22 cellular contexts compared by ENCODE assay signal in genomic region chr17:41416478-41416877, GRCh38. TPM values are rescaled to one million over a fixed set of nuclear protein-coding genes. Genes with fewer than 3 reads are reported as not detected.
DNase-seq lines count a peak whose midpoint lies in the region; ATAC-seq and TF ChIP-seq lines count a peak whose summit lies in the region.
"Had no signal": no experiment of that assay in that cellular context is flagged by ENCODE, and none has a peak within 500 bp of the region (broad histone marks: within the 10 kb centered on the region; RNA-seq: fewer than 3 reads in every experiment).

No MANE protein-coding gene starts in this region.

- H3K79me1 ChIP-seq in mesendoderm (ENCODE audit: low read length), result no peaks in the 10 kb centered on the region

- DNase-seq in Right ventricle myocardium inferior (ENCODE audit: missing footprints) (no peak), left ventricle myocardium inferior (no peak), choroid plexus epithelial cell (ENCODE audit: low read depth) (peak; percentile 35), mesendoderm (peak; percentile 52), mesenteric fat pad (ENCODE audit: low spot score) (no peak)
- no peak for DNase-seq in CD4-positive, alpha-beta T cell
- DNase-seq in stimulated activated CD8-positive, alpha-beta memory T cell treated with anti-CD3 and anti-CD28 coated beads, Interleukin-4, amount 100 ng/mL, for 48 hours, result no peak
- DNase-seq: activated CD4-positive, alpha-beta T cell treated with anti-CD3 and anti-CD28 coated beads for 36 hours; activated effector memory CD4-positive, alpha-beta T cell treated with Interleukin-2 at 50 U/mL for 16 hours; effector memory CD4-positive, alpha-beta T cell; natural killer cell; NCI-H187; NCI-H69; PC-3; SK-N-SH; stimulated activated naive B cell treated with anti-CD40 and anti-IgM and Interleukin-4, amounts not matched to agents 10 μg/mL and 1 μg/mL and 100 μg/mL, for 72 hours; upper lobe of left lung had no signal

- H3K4me3 ChIP-seq in left ventricle myocardium inferior, result no peak overlapping the region
- no peak overlapping the region for H3K4me3 ChIP-seq in choroid plexus epithelial cell (ENCODE audit: low read depth, low read length)
- no peak overlapping the region for H3K4me3 ChIP-seq in mesendoderm (ENCODE audit: low read length)
- H3K4me3 ChIP-seq: upper lobe of left lung had no signal

- no peaks in the 10 kb centered on the region for H3K79me2 ChIP-seq in mesendoderm (ENCODE audit: control insufficient read depth, insufficient read depth, low read length)

- H3K4me3 Mint-ChIP-seq in CD4-positive, alpha-beta T cell, result no peak overlapping the region
- H3K4me3 Mint-ChIP-seq: activated CD4-positive, alpha-beta T cell treated with anti-CD3 and anti-CD28 coated beads for 36 hours; natural killer cell; stimulated activated naive B cell treated with anti-CD40 and anti-IgM and Interleukin-4, amounts not matched to agents 10 μg/mL and 1 μg/mL and 100 μg/mL, for 72 hours had no signal

- CTCF ChIA-PET in CD4-positive, alpha-beta T cell (lab: Charles Lee), result no interaction called here

- H3K4me1 Mint-ChIP-seq in CD4-positive, alpha-beta T cell (ENCODE audit: low read depth), result no peaks in the 10 kb centered on the region
- H3K4me1 Mint-ChIP-seq: activated CD4-positive, alpha-beta T cell treated with anti-CD3 and anti-CD28 coated beads for 36 hours; natural killer cell had no signal

- no peak overlapping the region for H4K8ac ChIP-seq in mesendoderm (ENCODE audit: low read depth, low read length)

- no peak overlapping the region for H3K4me2 ChIP-seq in mesendoderm (ENCODE audit: low read length)
- H3K4me2 ChIP-seq: SK-N-SH had no signal

- H4K5ac ChIP-seq in mesendoderm (ENCODE audit: low read length), result no peak overlapping the region

- no CpG with 5 or more reads among the region's 5 CpGs for WGBS in mesendoderm (ENCODE audit: extremely low coverage, insufficient coverage, low lambda C conversion rate)

- H3K4me1 ChIP-seq in left ventricle myocardium inferior, result peaks cover 13% of the 10 kb centered on the region
- H3K4me1 ChIP-seq in mesendoderm (ENCODE audit: control insufficient read depth, low read depth, low read length), result peaks cover 5% of the 10 kb centered on the region

- H3K27ac Mint-ChIP-seq in CD4-positive, alpha-beta T cell, result no peak overlapping the region
- H3K27ac Mint-ChIP-seq: activated CD4-positive, alpha-beta T cell treated with anti-CD3 and anti-CD28 coated beads for 36 hours; natural killer cell; stimulated activated naive B cell treated with anti-CD40 and anti-IgM and Interleukin-4, amounts not matched to agents 10 μg/mL and 1 μg/mL and 100 μg/mL, for 72 hours had no signal

- no peak overlapping the region for H3K23ac ChIP-seq in mesendoderm (ENCODE audit: low read length)

- TF ChIP-seq CTCF in left ventricle myocardium inferior (IDR thresholded peaks at IDR 0.05; ENCODE audit: borderline replicate concordance) (no peak), choroid plexus epithelial cell (conservative IDR thresholded peaks at IDR 0.05; ENCODE audit: low read depth, low read length) (no peak)
- no peak for TF ChIP-seq CTCF in CD4-positive, alpha-beta T cell (IDR thresholded peaks at IDR 0.05)

- H3K18ac ChIP-seq in mesendoderm (ENCODE audit: low read length), result no peak overlapping the region

- H3K9ac ChIP-seq in mesendoderm (ENCODE audit: low read length), result no peak overlapping the region
- H3K9ac ChIP-seq: SK-N-SH had no signal

- peaks cover 6% of the 10 kb centered on the region for H3K9me3 ChIP-seq in left ventricle myocardium inferior (replicated peaks)
- H3K9me3 ChIP-seq in CD4-positive, alpha-beta T cell (ENCODE audit: control insufficient read depth, low read length), result no peaks in the 10 kb centered on the region
- H3K9me3 ChIP-seq: SK-N-SH, upper lobe of left lung had no signal

- no peak overlapping the region for H2BK5ac ChIP-seq in mesendoderm (ENCODE audit: low read length)

- peaks cover 27% of the 10 kb centered on the region for H3K27me3 ChIP-seq in left ventricle myocardium inferior (ENCODE audit: low read depth)
- H3K27me3 ChIP-seq in mesendoderm (ENCODE audit: insufficient read depth, low read length, poor library complexity), result no peaks in the 10 kb centered on the region
- no peaks in the 10 kb centered on the region for H3K27me3 ChIP-seq in CD4-positive, alpha-beta T cell (ENCODE audit: control insufficient read depth, insufficient read depth, low read length)
- H3K27me3 ChIP-seq: upper lobe of left lung had no signal

- H3K27me3 Mint-ChIP-seq in CD4-positive, alpha-beta T cell, result no peaks in the 10 kb centered on the region
- H3K27me3 Mint-ChIP-seq: activated CD4-positive, alpha-beta T cell treated with anti-CD3 and anti-CD28 coated beads for 36 hours had no signal

- POLR2A ChIA-PET in CD4-positive, alpha-beta T cell (lab: Charles Lee), result no interaction called here

- ATAC-seq in Right ventricle myocardium inferior (peak; percentile 48), HG03521 (IDR thresholded peaks at IDR 0.05; ENCODE audit: unreplicated experiment) (no peak)
- ATAC-seq in CD4-positive, alpha-beta T cell (ENCODE audit: poor library complexity), result no peak
- ATAC-seq: activated CD4-positive, alpha-beta T cell treated with anti-CD3 and anti-CD28 coated beads for 36 hours; natural killer cell; PC-3; stimulated activated naive B cell treated with anti-CD40 and anti-IgM and Interleukin-4, amounts not matched to agents 10 μg/mL and 1 μg/mL and 100 μg/mL, for 72 hours had no signal

- H2BK15ac ChIP-seq in mesendoderm (replicated peaks; ENCODE audit: low read depth), result no peak overlapping the region

- H3K9me3 Mint-ChIP-seq in CD4-positive, alpha-beta T cell, result no peaks in the 10 kb centered on the region
- H3K9me3 Mint-ChIP-seq: natural killer cell; stimulated activated naive B cell treated with anti-CD40 and anti-IgM and Interleukin-4, amounts not matched to agents 10 μg/mL and 1 μg/mL and 100 μg/mL, for 72 hours had no signal

- H3K27ac ChIP-seq in left ventricle myocardium inferior (replicated peaks) (no peak overlapping the region), mesendoderm (ENCODE audit: low read depth, low read length) (no peak overlapping the region)
- H3K27ac ChIP-seq in CD4-positive, alpha-beta T cell (ENCODE audit: low read depth, low read length), result no peak overlapping the region
- H3K27ac ChIP-seq: upper lobe of left lung had no signal

- no peak overlapping the region for H3K56ac ChIP-seq in mesendoderm (ENCODE audit: low read length)

- no peak overlapping the region for H3K4ac ChIP-seq in mesendoderm (ENCODE audit: low read depth, low read length)

- H3K36me3 ChIP-seq in left ventricle myocardium inferior, result no peaks in the 10 kb centered on the region
- no peaks in the 10 kb centered on the region for H3K36me3 ChIP-seq in mesendoderm (ENCODE audit: control insufficient read depth, insufficient read depth, low read length)
- H3K36me3 ChIP-seq: upper lobe of left lung had no signal

- no peaks in the 10 kb centered on the region for H3K36me3 Mint-ChIP-seq in CD4-positive, alpha-beta T cell (ENCODE audit: low read depth)
- H3K36me3 Mint-ChIP-seq: natural killer cell; stimulated activated naive B cell treated with anti-CD40 and anti-IgM and Interleukin-4, amounts not matched to agents 10 μg/mL and 1 μg/mL and 100 μg/mL, for 72 hours had no signal

- no peak overlapping the region for H2BK120ac ChIP-seq in mesendoderm (ENCODE audit: low read depth, low read length)

- H2AK5ac ChIP-seq in mesendoderm (ENCODE audit: low read length), result no peak overlapping the region

- intact Hi-C loops in Right ventricle myocardium inferior (cut with DNase I), result no loop called here
- intact Hi-C loops in left ventricle myocardium inferior (cut with micrococcal nuclease), result no loop called here
- intact Hi-C loops in CD4-positive, alpha-beta T cell (cut with DNase I, micrococcal nuclease), result loop anchor here in 1 of 2 experiments (5.0 kb wide), 1 partner anchor 61 kb away; no protein-coding TSS in a partner anchor

RNA-seq across cellular contexts. Expression of gene KRT37, which starts 7.9 kb away (rescaled TPM):
- not detected for total RNA-seq in Right ventricle myocardium inferior
- total RNA-seq in left ventricle myocardium inferior, result not detected
- polyA plus RNA-seq in mesendoderm (2013, experiment 1 of 2), result not detected
- polyA plus RNA-seq in mesendoderm (2013, experiment 2 of 2), result not detected
- not detected for total RNA-seq in CD4-positive, alpha-beta T cell
- total RNA-seq in mesenteric fat pad, result not detected
- total RNA-seq: activated CD4-positive, alpha-beta T cell treated with anti-CD3 and anti-CD28 coated beads for 36 hours; G401; liver; MCF 10A; natural killer cell; posterior vena cava; upper lobe of left lung had no signal
- polyA plus RNA-seq: liver, SK-N-SH had no signal

RNA-seq across cellular contexts. Expression of gene KRT31, which starts 19.1 kb away (rescaled TPM):
- total RNA-seq in Right ventricle myocardium inferior (not detected), left ventricle myocardium inferior (not detected), mesenteric fat pad (not detected)
- polyA plus RNA-seq in mesendoderm (2013, experiment 1 of 2), result not detected
- not detected for polyA plus RNA-seq in mesendoderm (2013, experiment 2 of 2)
- not detected for total RNA-seq in CD4-positive, alpha-beta T cell
- total RNA-seq: activated CD4-positive, alpha-beta T cell treated with anti-CD3 and anti-CD28 coated beads for 36 hours; G401; liver; MCF 10A; natural killer cell; PC-3; posterior vena cava; upper lobe of left lung had no signal
- polyA plus RNA-seq: liver had no signal

RNA-seq across cellular contexts. Expression of gene KRT38, which starts 24.3 kb away (rescaled TPM):
- total RNA-seq in Right ventricle myocardium inferior (not detected), left ventricle myocardium inferior (not detected), mesenteric fat pad (not detected)
- polyA plus RNA-seq in mesendoderm (2013, experiment 1 of 2), result not detected
- polyA plus RNA-seq in mesendoderm (2013, experiment 2 of 2), result not detected
- total RNA-seq in CD4-positive, alpha-beta T cell, result not detected
- total RNA-seq: activated CD4-positive, alpha-beta T cell treated with anti-CD3 and anti-CD28 coated beads for 36 hours; G401; liver; MCF 10A; natural killer cell; PC-3; posterior vena cava; upper lobe of left lung had no signal
- polyA plus RNA-seq: liver, SK-N-SH had no signal

RNA-seq across cellular contexts. Expression of gene KRT34, which starts 34.4 kb away (rescaled TPM):
- total RNA-seq in Right ventricle myocardium inferior, result not detected
- not detected for total RNA-seq in left ventricle myocardium inferior
- polyA plus RNA-seq in mesendoderm (2013, experiment 1 of 2), result not detected
- not detected for polyA plus RNA-seq in mesendoderm (2013, experiment 2 of 2)
- total RNA-seq in CD4-positive, alpha-beta T cell, result not detected
- total RNA-seq in mesenteric fat pad, result not detected
- total RNA-seq: activated CD4-positive, alpha-beta T cell treated with anti-CD3 and anti-CD28 coated beads for 36 hours; G401; liver; natural killer cell; posterior vena cava; upper lobe of left lung had no signal
- polyA plus RNA-seq: liver had no signal

RNA-seq across cellular contexts. Expression of gene KRT33B, which starts 46.9 kb away (rescaled TPM):
- not detected for total RNA-seq in Right ventricle myocardium inferior
- total RNA-seq in left ventricle myocardium inferior, result not detected
- not detected for polyA plus RNA-seq in mesendoderm (2013, experiment 1 of 2)
- not detected for polyA plus RNA-seq in mesendoderm (2013, experiment 2 of 2)
- not detected for total RNA-seq in CD4-positive, alpha-beta T cell
- not detected for total RNA-seq in mesenteric fat pad
- total RNA-seq: activated CD4-positive, alpha-beta T cell treated with anti-CD3 and anti-CD28 coated beads for 36 hours; G401; liver; MCF 10A; natural killer cell; PC-3; posterior vena cava; upper lobe of left lung had no signal
- polyA plus RNA-seq: liver had no signal

Comparison
In these comparisons a context has a peak if more than half of its experiments do, and no peak if none do; other contexts are left out.
1. DNase-seq: peak in choroid plexus epithelial cell (single experiment) and mesendoderm (single experiment); none in Right ventricle myocardium inferior (single experiment), left ventricle myocardium inferior (single experiment), CD4-positive, alpha-beta T cell (0 of 10), stimulated activated CD8-positive, alpha-beta memory T cell treated with anti-CD3 and anti-CD28 coated beads, Interleukin-4, amount 100 ng/mL, for 48 hours (single experiment) and mesenteric fat pad (single experiment).